In genomic region chr18:59704146-59704545, GRCh38 we compare ENCODE assay signal across 1 cellular context.
TF ChIP-seq lines count a peak whose summit lies in the region.

No MANE protein-coding gene starts in this region.

TF ChIP-seq in IMR-90, 13 proteins besides CTCF, POLR2A, EP300 and RAD21 (continued from another document):
- TF ChIP-seq, protein P1, sequence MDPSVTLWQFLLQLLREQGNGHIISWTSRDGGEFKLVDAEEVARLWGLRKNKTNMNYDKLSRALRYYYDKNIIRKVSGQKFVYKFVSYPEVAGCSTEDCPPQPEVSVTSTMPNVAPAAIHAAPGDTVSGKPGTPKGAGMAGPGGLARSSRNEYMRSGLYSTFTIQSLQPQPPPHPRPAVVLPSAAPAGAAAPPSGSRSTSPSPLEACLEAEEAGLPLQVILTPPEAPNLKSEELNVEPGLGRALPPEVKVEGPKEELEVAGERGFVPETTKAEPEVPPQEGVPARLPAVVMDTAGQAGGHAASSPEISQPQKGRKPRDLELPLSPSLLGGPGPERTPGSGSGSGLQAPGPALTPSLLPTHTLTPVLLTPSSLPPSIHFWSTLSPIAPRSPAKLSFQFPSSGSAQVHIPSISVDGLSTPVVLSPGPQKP (IDR thresholded peaks at IDR 0.05; ENCODE audit: borderline replicate concordance, low read depth, low read length) = no peak
- TF ChIP-seq, protein P2, sequence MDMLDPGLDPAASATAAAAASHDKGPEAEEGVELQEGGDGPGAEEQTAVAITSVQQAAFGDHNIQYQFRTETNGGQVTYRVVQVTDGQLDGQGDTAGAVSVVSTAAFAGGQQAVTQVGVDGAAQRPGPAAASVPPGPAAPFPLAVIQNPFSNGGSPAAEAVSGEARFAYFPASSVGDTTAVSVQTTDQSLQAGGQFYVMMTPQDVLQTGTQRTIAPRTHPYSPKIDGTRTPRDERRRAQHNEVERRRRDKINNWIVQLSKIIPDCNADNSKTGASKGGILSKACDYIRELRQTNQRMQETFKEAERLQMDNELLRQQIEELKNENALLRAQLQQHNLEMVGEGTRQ (IDR thresholded peaks at IDR 0.05; ENCODE audit: low read depth, low read length) = no peak
- TF ChIP-seq NFE2L2 (IDR thresholded peaks at IDR 0.05; ENCODE audit: low read depth, low read length) = no peak
- no peak for TF ChIP-seq CHD1 (IDR thresholded peaks at IDR 0.05; ENCODE audit: low read depth, low read length)
- TF ChIP-seq BHLHE40 (IDR thresholded peaks at IDR 0.05; ENCODE audit: low read depth, low read length) = no peak
- TF ChIP-seq MAZ (IDR thresholded peaks at IDR 0.05; ENCODE audit: borderline replicate concordance, low read depth, low read length) = no peak
- TF ChIP-seq MAFK (IDR thresholded peaks at IDR 0.05; ENCODE audit: low read depth, low read length) = no peak
TF ChIP-seq in IMR-90: peak in this region for 0.
